1 cellular context compared by ENCODE assay signal in the genomic region with DNA sequence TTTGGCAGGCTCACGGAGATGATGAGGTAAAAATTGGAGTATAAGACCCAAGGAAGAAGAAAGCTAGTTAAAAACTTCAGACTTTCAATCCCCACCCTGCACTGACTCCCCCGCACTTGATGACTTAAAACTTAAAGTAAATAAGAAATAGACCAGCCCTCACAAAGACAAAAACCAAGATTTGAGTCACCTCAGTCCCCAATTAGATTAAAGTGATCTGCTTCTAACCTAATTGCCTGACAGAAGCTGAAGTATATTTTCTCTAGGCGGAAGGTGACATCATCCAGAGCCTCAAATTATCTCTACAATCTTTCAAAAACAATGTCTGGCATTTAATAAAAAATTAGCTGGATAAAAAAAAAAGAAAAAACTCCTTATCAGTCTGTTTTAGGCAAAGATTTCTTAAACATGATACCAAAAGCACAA.
TF ChIP-seq lines count a peak whose summit lies in the region.

No MANE protein-coding gene starts in this region.

TF ChIP-seq in HEK293, 187 proteins besides CTCF, POLR2A, EP300 and RAD21 (continued from another document):
- TF ChIP-seq, protein P1, sequence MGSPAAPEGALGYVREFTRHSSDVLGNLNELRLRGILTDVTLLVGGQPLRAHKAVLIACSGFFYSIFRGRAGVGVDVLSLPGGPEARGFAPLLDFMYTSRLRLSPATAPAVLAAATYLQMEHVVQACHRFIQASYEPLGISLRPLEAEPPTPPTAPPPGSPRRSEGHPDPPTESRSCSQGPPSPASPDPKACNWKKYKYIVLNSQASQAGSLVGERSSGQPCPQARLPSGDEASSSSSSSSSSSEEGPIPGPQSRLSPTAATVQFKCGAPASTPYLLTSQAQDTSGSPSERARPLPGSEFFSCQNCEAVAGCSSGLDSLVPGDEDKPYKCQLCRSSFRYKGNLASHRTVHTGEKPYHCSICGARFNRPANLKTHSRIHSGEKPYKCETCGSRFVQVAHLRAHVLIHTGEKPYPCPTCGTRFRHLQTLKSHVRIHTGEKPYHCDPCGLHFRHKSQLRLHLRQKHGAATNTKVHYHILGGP (tag by site-specific recombination; IDR thresholded peaks at IDR 0.05) = no peak
- TF ChIP-seq GLI2 (tag by site-specific recombination; IDR thresholded peaks at IDR 0.05; ENCODE audit: borderline replicate concordance, low read depth) = no peak
- TF ChIP-seq, protein P2, sequence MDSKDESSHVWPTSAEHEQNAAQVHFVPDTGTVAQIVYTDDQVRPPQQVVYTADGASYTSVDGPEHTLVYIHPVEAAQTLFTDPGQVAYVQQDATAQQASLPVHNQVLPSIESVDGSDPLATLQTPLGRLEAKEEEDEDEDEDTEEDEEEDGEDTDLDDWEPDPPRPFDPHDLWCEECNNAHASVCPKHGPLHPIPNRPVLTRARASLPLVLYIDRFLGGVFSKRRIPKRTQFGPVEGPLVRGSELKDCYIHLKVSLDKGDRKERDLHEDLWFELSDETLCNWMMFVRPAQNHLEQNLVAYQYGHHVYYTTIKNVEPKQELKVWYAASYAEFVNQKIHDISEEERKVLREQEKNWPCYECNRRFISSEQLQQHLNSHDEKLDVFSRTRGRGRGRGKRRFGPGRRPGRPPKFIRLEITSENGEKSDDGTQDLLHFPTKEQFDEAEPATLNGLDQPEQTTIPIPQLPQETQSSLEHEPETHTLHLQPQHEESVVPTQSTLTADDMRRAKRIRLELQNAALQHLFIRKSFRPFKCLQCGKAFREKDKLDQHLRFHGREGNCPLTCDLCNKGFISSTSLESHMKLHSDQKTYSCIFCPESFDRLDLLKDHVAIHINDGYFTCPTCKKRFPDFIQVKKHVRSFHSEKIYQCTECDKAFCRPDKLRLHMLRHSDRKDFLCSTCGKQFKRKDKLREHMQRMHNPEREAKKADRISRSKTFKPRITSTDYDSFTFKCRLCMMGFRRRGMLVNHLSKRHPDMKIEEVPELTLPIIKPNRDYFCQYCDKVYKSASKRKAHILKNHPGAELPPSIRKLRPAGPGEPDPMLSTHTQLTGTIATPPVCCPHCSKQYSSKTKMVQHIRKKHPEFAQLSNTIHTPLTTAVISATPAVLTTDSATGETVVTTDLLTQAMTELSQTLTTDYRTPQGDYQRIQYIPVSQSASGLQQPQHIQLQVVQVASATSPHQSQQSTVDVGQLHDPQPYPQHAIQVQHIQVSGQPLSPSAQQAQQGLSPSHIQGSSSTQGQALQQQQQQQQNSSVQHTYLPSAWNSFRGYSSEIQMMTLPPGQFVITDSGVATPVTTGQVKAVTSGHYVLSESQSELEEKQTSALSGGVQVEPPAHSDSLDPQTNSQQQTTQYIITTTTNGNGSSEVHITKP (tag by site-specific recombination; IDR thresholded peaks at IDR 0.05) = peak; percentile 69
- TF ChIP-seq ZNF274 (IDR thresholded peaks at IDR 0.05; ENCODE audit: low read length) = no peak
- TF ChIP-seq ZNF274 (tag by site-specific recombination; IDR thresholded peaks at IDR 0.05; ENCODE audit: borderline replicate concordance) = no peak
- TF ChIP-seq, protein P3, sequence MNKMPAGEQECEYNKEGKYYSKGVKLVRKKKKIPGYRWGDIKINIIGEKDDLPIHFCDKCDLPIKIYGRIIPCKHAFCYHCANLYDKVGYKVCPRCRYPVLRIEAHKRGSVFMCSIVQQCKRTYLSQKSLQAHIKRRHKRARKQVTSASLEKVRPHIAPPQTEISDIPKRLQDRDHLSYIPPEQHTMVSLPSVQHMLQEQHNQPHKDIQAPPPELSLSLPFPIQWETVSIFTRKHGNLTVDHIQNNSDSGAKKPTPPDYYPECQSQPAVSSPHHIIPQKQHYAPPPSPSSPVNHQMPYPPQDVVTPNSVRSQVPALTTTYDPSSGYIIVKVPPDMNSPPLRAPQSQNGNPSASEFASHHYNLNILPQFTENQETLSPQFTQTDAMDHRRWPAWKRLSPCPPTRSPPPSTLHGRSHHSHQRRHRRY (tag by site-specific recombination; IDR thresholded peaks at IDR 0.05) = no peak
- TF ChIP-seq, protein P4, sequence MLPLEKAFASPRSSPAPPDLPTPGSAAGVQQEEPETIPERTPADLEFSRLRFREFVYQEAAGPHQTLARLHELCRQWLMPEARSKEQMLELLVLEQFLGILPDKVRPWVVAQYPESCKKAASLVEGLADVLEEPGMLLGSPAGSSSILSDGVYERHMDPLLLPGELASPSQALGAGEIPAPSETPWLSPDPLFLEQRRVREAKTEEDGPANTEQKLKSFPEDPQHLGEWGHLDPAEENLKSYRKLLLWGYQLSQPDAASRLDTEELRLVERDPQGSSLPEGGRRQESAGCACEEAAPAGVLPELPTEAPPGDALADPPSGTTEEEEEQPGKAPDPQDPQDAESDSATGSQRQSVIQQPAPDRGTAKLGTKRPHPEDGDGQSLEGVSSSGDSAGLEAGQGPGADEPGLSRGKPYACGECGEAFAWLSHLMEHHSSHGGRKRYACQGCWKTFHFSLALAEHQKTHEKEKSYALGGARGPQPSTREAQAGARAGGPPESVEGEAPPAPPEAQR (tag by site-specific recombination; IDR thresholded peaks at IDR 0.05) = no peak
- TF ChIP-seq, protein P5, sequence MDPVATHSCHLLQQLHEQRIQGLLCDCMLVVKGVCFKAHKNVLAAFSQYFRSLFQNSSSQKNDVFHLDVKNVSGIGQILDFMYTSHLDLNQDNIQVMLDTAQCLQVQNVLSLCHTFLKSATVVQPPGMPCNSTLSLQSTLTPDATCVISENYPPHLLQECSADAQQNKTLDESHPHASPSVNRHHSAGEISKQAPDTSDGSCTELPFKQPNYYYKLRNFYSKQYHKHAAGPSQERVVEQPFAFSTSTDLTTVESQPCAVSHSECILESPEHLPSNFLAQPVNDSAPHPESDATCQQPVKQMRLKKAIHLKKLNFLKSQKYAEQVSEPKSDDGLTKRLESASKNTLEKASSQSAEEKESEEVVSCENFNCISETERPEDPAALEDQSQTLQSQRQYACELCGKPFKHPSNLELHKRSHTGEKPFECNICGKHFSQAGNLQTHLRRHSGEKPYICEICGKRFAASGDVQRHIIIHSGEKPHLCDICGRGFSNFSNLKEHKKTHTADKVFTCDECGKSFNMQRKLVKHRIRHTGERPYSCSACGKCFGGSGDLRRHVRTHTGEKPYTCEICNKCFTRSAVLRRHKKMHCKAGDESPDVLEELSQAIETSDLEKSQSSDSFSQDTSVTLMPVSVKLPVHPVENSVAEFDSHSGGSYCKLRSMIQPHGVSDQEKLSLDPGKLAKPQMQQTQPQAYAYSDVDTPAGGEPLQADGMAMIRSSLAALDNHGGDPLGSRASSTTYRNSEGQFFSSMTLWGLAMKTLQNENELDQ (tag by site-specific recombination; IDR thresholded peaks at IDR 0.05; ENCODE audit: low read depth) = no peak
- no peak for TF ChIP-seq SCRT1 (tag by site-specific recombination; IDR thresholded peaks at IDR 0.05; ENCODE audit: borderline replicate concordance)
- TF ChIP-seq ZNF248 (tag by site-specific recombination; IDR thresholded peaks at IDR 0.05) = no peak
- TF ChIP-seq ZSCAN30 (tag by site-specific recombination; IDR thresholded peaks at IDR 0.05) = no peak
- TF ChIP-seq ZSCAN23 (tag by site-specific recombination; IDR thresholded peaks at IDR 0.05) = 0 out of 2 replicates have a peak, but pooled peaks have one; percentile 56
- no peak for TF ChIP-seq ZNF155 (tag by site-specific recombination; IDR thresholded peaks at IDR 0.05)
- no peak for TF ChIP-seq RBAK (tag by site-specific recombination; IDR thresholded peaks at IDR 0.05)
- TF ChIP-seq ZNF391 (tag by site-specific recombination; IDR thresholded peaks at IDR 0.05; ENCODE audit: borderline replicate concordance, low read depth) = no peak
- TF ChIP-seq ZNF423 (tag by site-specific recombination; IDR thresholded peaks at IDR 0.05) = no peak
- no peak for TF ChIP-seq MEIS1 (CRISPR knock-in tag; IDR thresholded peaks at IDR 0.05; ENCODE audit: borderline replicate concordance)
- no peak for TF ChIP-seq ZNF341 (tag by site-specific recombination; IDR thresholded peaks at IDR 0.05; ENCODE audit: low read depth)
- TF ChIP-seq ZNF530 (tag by site-specific recombination; IDR thresholded peaks at IDR 0.05; ENCODE audit: low read depth) = no peak
- no peak for TF ChIP-seq ZNF791 (tag by site-specific recombination; IDR thresholded peaks at IDR 0.05)
- 0 out of 2 replicates have a peak, but pooled peaks have one; percentile 32 for TF ChIP-seq REPIN1 (tag by site-specific recombination; IDR thresholded peaks at IDR 0.05; ENCODE audit: low read depth)
- no peak for TF ChIP-seq ZNF561 (tag by site-specific recombination; IDR thresholded peaks at IDR 0.05; ENCODE audit: borderline replicate concordance)
- no peak for TF ChIP-seq ZNF548 (tag by site-specific recombination; IDR thresholded peaks at IDR 0.05)
- TF ChIP-seq ZNF626 (tag by site-specific recombination; IDR thresholded peaks at IDR 0.05) = no peak
- no peak for TF ChIP-seq ZSCAN16 (tag by site-specific recombination; IDR thresholded peaks at IDR 0.05)
- TF ChIP-seq ZBTB20 (tag by site-specific recombination; IDR thresholded peaks at IDR 0.05) = no peak
- TF ChIP-seq, protein P6, sequence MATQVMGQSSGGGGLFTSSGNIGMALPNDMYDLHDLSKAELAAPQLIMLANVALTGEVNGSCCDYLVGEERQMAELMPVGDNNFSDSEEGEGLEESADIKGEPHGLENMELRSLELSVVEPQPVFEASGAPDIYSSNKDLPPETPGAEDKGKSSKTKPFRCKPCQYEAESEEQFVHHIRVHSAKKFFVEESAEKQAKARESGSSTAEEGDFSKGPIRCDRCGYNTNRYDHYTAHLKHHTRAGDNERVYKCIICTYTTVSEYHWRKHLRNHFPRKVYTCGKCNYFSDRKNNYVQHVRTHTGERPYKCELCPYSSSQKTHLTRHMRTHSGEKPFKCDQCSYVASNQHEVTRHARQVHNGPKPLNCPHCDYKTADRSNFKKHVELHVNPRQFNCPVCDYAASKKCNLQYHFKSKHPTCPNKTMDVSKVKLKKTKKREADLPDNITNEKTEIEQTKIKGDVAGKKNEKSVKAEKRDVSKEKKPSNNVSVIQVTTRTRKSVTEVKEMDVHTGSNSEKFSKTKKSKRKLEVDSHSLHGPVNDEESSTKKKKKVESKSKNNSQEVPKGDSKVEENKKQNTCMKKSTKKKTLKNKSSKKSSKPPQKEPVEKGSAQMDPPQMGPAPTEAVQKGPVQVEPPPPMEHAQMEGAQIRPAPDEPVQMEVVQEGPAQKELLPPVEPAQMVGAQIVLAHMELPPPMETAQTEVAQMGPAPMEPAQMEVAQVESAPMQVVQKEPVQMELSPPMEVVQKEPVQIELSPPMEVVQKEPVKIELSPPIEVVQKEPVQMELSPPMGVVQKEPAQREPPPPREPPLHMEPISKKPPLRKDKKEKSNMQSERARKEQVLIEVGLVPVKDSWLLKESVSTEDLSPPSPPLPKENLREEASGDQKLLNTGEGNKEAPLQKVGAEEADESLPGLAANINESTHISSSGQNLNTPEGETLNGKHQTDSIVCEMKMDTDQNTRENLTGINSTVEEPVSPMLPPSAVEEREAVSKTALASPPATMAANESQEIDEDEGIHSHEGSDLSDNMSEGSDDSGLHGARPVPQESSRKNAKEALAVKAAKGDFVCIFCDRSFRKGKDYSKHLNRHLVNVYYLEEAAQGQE (tag by site-specific recombination; IDR thresholded peaks at IDR 0.05) = no peak
- TF ChIP-seq ZNF629 (tag by site-specific recombination; IDR thresholded peaks at IDR 0.05) = peak; percentile 83; the same call in 1 of the 2 replicates
- TF ChIP-seq SP3 (tag by site-specific recombination; IDR thresholded peaks at IDR 0.05) = no peak
- TF ChIP-seq ZNF223 (tag by site-specific recombination; IDR thresholded peaks at IDR 0.05) = no peak
- TF ChIP-seq ZNF558 (tag by site-specific recombination; IDR thresholded peaks at IDR 0.05) = peak; percentile 26; the same call in 1 of the 2 replicates
- no peak for TF ChIP-seq GLIS2 (tag by site-specific recombination; IDR thresholded peaks at IDR 0.05)
- TF ChIP-seq PRDM1 (tag by site-specific recombination; IDR thresholded peaks at IDR 0.05) = no peak
- no peak for TF ChIP-seq ZNF2 (tag by site-specific recombination; IDR thresholded peaks at IDR 0.05)
- no peak for TF ChIP-seq ZNF792 (tag by site-specific recombination; IDR thresholded peaks at IDR 0.05)
- TF ChIP-seq ZNF747 (tag by site-specific recombination; IDR thresholded peaks at IDR 0.05) = no peak
- TF ChIP-seq BCL11A (tag by site-specific recombination; IDR thresholded peaks at IDR 0.05; ENCODE audit: low read depth) = peak; percentile 36; the same call in 1 of the 2 replicates
- TF ChIP-seq ZFP37 (tag by site-specific recombination; IDR thresholded peaks at IDR 0.05) = no peak
- TF ChIP-seq, protein P7, sequence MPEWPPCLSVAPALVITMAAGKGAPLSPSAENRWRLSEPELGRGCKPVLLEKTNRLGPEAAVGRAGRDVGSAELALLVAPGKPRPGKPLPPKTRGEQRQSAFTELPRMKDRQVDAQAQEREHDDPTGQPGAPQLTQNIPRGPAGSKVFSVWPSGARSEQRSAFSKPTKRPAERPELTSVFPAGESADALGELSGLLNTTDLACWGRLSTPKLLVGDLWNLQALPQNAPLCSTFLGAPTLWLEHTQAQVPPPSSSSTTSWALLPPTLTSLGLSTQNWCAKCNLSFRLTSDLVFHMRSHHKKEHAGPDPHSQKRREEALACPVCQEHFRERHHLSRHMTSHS (tag by site-specific recombination; IDR thresholded peaks at IDR 0.05) = no peak
- no peak for TF ChIP-seq ZNF501 (tag by site-specific recombination; IDR thresholded peaks at IDR 0.05)
- TF ChIP-seq ZNF48 (tag by site-specific recombination; IDR thresholded peaks at IDR 0.05) = no peak
- no peak for TF ChIP-seq ZFP69B (tag by site-specific recombination; IDR thresholded peaks at IDR 0.05)
- TF ChIP-seq ZNF624 (tag by site-specific recombination; IDR thresholded peaks at IDR 0.05) = no peak
- TF ChIP-seq, protein P8, sequence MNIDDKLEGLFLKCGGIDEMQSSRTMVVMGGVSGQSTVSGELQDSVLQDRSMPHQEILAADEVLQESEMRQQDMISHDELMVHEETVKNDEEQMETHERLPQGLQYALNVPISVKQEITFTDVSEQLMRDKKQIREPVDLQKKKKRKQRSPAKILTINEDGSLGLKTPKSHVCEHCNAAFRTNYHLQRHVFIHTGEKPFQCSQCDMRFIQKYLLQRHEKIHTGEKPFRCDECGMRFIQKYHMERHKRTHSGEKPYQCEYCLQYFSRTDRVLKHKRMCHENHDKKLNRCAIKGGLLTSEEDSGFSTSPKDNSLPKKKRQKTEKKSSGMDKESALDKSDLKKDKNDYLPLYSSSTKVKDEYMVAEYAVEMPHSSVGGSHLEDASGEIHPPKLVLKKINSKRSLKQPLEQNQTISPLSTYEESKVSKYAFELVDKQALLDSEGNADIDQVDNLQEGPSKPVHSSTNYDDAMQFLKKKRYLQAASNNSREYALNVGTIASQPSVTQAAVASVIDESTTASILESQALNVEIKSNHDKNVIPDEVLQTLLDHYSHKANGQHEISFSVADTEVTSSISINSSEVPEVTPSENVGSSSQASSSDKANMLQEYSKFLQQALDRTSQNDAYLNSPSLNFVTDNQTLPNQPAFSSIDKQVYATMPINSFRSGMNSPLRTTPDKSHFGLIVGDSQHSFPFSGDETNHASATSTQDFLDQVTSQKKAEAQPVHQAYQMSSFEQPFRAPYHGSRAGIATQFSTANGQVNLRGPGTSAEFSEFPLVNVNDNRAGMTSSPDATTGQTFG (tag by site-specific recombination; IDR thresholded peaks at IDR 0.05; ENCODE audit: borderline replicate concordance) = no peak
- no peak for TF ChIP-seq ZNF549 (tag by site-specific recombination; IDR thresholded peaks at IDR 0.05)
- no peak for TF ChIP-seq ZNF302 (tag by site-specific recombination; IDR thresholded peaks at IDR 0.05; ENCODE audit: low read depth)
